Comparison of ENCODE assay signal across 18 cellular contexts in the genomic region with DNA sequence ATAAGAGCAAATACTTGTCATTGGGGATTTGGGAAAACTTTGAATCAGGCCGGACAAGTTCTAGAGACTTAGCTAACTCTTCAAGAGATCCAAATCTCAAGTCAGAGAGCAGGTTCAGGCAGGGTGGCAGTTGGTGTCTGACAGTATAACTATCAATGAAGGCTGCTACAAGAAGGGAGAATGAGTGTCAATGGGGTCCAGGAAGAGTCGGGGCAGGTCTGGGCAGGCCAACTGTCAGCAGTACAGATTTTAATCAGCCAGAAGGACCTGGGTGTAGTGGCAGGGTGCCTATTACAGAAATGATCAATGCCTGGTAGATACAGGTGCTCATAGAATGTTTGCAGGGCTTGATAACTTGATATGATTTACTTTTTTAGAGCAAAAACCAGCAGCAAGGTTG.
DNase-seq lines count a peak whose midpoint lies in the region; ATAC-seq and TF ChIP-seq lines count a peak whose summit lies in the region.
"Had no signal": no experiment of that assay in that cellular context is flagged by ENCODE, and none has a peak within 500 bp of the region (broad histone marks: within the 10 kb centered on the region; RNA-seq: fewer than 3 reads in every experiment).

No MANE protein-coding gene starts in this region.

- no peak overlapping the region for H3K4me2 ChIP-seq in mammary epithelial cell (ENCODE audit: insufficient read depth, low read depth, low read length)
- H3K4me2 ChIP-seq: A549 had no signal

- H3K27ac Mint-ChIP-seq in stimulated activated memory B cell treated with anti-CD40 and anti-IgM and Interleukin-4, amounts not matched to agents 10 μg/mL and 1 μg/mL and 100 μg/mL, for 72 hours, result no peak overlapping the region
- H3K27ac Mint-ChIP-seq in activated CD8-positive, alpha-beta memory T cell treated with anti-CD3 and anti-CD28 coated beads, Interleukin-2, amount 10 ng/mL, durations not matched to agents 7 days and 5 days, result no peak overlapping the region
- H3K27ac Mint-ChIP-seq: CD4-positive, CD25-positive, alpha-beta regulatory T cell; natural killer cell treated with Interleukin-12 subunit alpha and Interleukin-12 subunit beta and Interleukin-15 and Interleukin-18, amount 100 ng/mL, for 72 hours had no signal

- H2AFZ ChIP-seq in mammary epithelial cell (ENCODE audit: low read depth, low read length), result peak overlapping the region; percentile 22

- H3K4me1 ChIP-seq in mammary epithelial cell (ENCODE audit: insufficient read depth, low read length), result no peaks in the 10 kb centered on the region
- H3K4me1 ChIP-seq in breast epithelium, result no peaks in the 10 kb centered on the region
- H3K4me1 ChIP-seq: A549, spleen, upper lobe of right lung had no signal

- no peaks in the 10 kb centered on the region for H3K4me1 Mint-ChIP-seq in stimulated activated memory B cell treated with anti-CD40 and anti-IgM and Interleukin-4, amounts not matched to agents 10 μg/mL and 1 μg/mL and 100 μg/mL, for 72 hours
- H3K4me1 Mint-ChIP-seq in activated CD8-positive, alpha-beta memory T cell treated with anti-CD3 and anti-CD28 coated beads, Interleukin-2, amount 10 ng/mL, durations not matched to agents 7 days and 5 days, result no peaks in the 10 kb centered on the region
- H3K4me1 Mint-ChIP-seq: CD4-positive, CD25-positive, alpha-beta regulatory T cell had no signal

- H3K27me3 Mint-ChIP-seq in stimulated activated memory B cell treated with anti-CD40 and anti-IgM and Interleukin-4, amounts not matched to agents 10 μg/mL and 1 μg/mL and 100 μg/mL, for 72 hours, result no peaks in the 10 kb centered on the region
- H3K27me3 Mint-ChIP-seq in activated CD8-positive, alpha-beta memory T cell treated with anti-CD3 and anti-CD28 coated beads, Interleukin-2, amount 10 ng/mL, durations not matched to agents 7 days and 5 days, result no peaks in the 10 kb centered on the region
- H3K27me3 Mint-ChIP-seq: CD4-positive, CD25-positive, alpha-beta regulatory T cell; natural killer cell treated with Interleukin-12 subunit alpha and Interleukin-12 subunit beta and Interleukin-15 and Interleukin-18, amount 100 ng/mL, for 72 hours had no signal

- no peak overlapping the region for H3K9ac ChIP-seq in mammary epithelial cell (ENCODE audit: insufficient read depth, low read length)

- no TSS peak for BruUV-seq in mammary epithelial cell (replicated peaks; lab: Mats Ljungman, UMichigan)

- CTCF ChIA-PET in mammary epithelial cell (lab: Charles Lee; ENCODE audit: low non-redundant PET), result no interaction called here
- CTCF ChIA-PET in activated CD8-positive, alpha-beta memory T cell treated with anti-CD3 and anti-CD28 coated beads, Interleukin-2, amount 10 ng/mL, durations not matched to agents 7 days and 5 days (lab: Charles Lee), result no interaction called here

- H3K36me3 Mint-ChIP-seq in stimulated activated memory B cell treated with anti-CD40 and anti-IgM and Interleukin-4, amounts not matched to agents 10 μg/mL and 1 μg/mL and 100 μg/mL, for 72 hours, result no peaks in the 10 kb centered on the region
- no peaks in the 10 kb centered on the region for H3K36me3 Mint-ChIP-seq in activated CD8-positive, alpha-beta memory T cell treated with anti-CD3 and anti-CD28 coated beads, Interleukin-2, amount 10 ng/mL, durations not matched to agents 7 days and 5 days
- H3K36me3 Mint-ChIP-seq: CD4-positive, CD25-positive, alpha-beta regulatory T cell; natural killer cell treated with Interleukin-12 subunit alpha and Interleukin-12 subunit beta and Interleukin-15 and Interleukin-18, amount 100 ng/mL, for 72 hours had no signal

- WGBS in mammary epithelial cell (ENCODE audit: low coverage, missing lambda C conversion rate), result 50% methylated on average over 2 of the region's 2 CpGs

- H3K4me3 ChIP-seq in mammary epithelial cell (replicated peaks in 1 of 3; ENCODE audit: insufficient read depth in 1 of 3, low read depth in 2 of 3, low read length in 3 of 3) (no peak overlapping the region), breast epithelium (no peak overlapping the region)
- H3K4me3 ChIP-seq: A549, left ventricle myocardium inferior, spleen, upper lobe of right lung had no signal

- no peaks in the 10 kb centered on the region for H3K79me2 ChIP-seq in mammary epithelial cell (ENCODE audit: insufficient read depth, low read length)

- dilution Hi-C loops in mammary epithelial cell (cut with HindIII; ENCODE audit: low sequenced_read_pairs), result no loop called here

- no peak for TF ChIP-seq POLR2A in breast epithelium (IDR thresholded peaks at IDR 0.05)

- ATAC-seq in HG02798 (IDR thresholded peaks at IDR 0.05; ENCODE audit: poor library complexity, unreplicated experiment), result peak; percentile 79
- peak; percentile 42 for ATAC-seq in stimulated activated memory B cell treated with anti-CD40 and anti-IgM and Interleukin-4, amounts not matched to agents 10 μg/mL and 1 μg/mL and 100 μg/mL, for 72 hours
- ATAC-seq in activated CD8-positive, alpha-beta memory T cell treated with anti-CD3 and anti-CD28 coated beads, Interleukin-2, amount 10 ng/mL, durations not matched to agents 7 days and 5 days, result no peak
- ATAC-seq: A549; natural killer cell treated with Interleukin-12 subunit alpha and Interleukin-12 subunit beta and Interleukin-15 and Interleukin-18, amount 100 ng/mL, for 72 hours; upper lobe of right lung had no signal

- TF ChIP-seq CTCF in mammary epithelial cell (conservative IDR thresholded peaks at IDR 0.05 in 1 of 2, IDR thresholded peaks at IDR 0.05 in 1 of 2; ENCODE audit: extremely low read depth in 1 of 2, insufficient read depth in 1 of 2, low read depth in 1 of 2, low read length in 2 of 2) (no peak), breast epithelium (IDR thresholded peaks at IDR 0.05) (no peak), GM10266 (IDR thresholded peaks at IDR 0.05; ENCODE audit: control insufficient read depth, insufficient read depth, low read depth, missing control alignments) (no peak)

- peaks cover 3% of the 10 kb centered on the region for H3K9me3 Mint-ChIP-seq in stimulated activated memory B cell treated with anti-CD40 and anti-IgM and Interleukin-4, amounts not matched to agents 10 μg/mL and 1 μg/mL and 100 μg/mL, for 72 hours
- peaks cover 3% of the 10 kb centered on the region for H3K9me3 Mint-ChIP-seq in activated CD8-positive, alpha-beta memory T cell treated with anti-CD3 and anti-CD28 coated beads, Interleukin-2, amount 10 ng/mL, durations not matched to agents 7 days and 5 days (ENCODE audit: low read depth)

- in situ Hi-C loops in mammary epithelial cell (cut with MboI; ENCODE audit: low sequenced_read_pairs in 2 of 2), result no loop called here

- H3K9me3 ChIP-seq in mammary epithelial cell (replicated peaks; ENCODE audit: insufficient read depth, low read length) (no peaks in the 10 kb centered on the region), breast epithelium (no peaks in the 10 kb centered on the region)
- H3K9me3 ChIP-seq: A549, left ventricle myocardium inferior, spleen, upper lobe of right lung had no signal

- no peaks in the 10 kb centered on the region for H4K20me1 ChIP-seq in mammary epithelial cell (ENCODE audit: insufficient read depth, low read length)

- intact Hi-C loops in mammary epithelial cell (cut with micrococcal nuclease) (no loop called here), breast epithelium (cut with DNase I; ENCODE audit: low total_unique reads) (no loop called here)

- peak; percentile 5 for DNase-seq in mammary epithelial cell
- no peak for DNase-seq in breast epithelium (ENCODE audit: low spot score in 2 of 2)
- DNase-seq in NCI-H2171 (lab: John Stamatoyannopoulos, UW), result peak; percentile 46
- DNase-seq in activated CD8-positive, alpha-beta memory T cell treated with anti-CD3 and anti-CD28 coated beads, Interleukin-2, amount 10 ng/mL, durations not matched to agents 7 days and 5 days, result no peak
- DNase-seq in AML-193 (lab: John Stamatoyannopoulos, UW), result no peak
- DNase-seq in GM10266 (ENCODE audit: extremely low spot score), result no peak
- DNase-seq: activated CD4-positive, CD25-positive, alpha-beta regulatory T cell; activated gamma-delta T cell treated with Interleukin-2 at 50 U/mL for 16 hours; CD4-positive, CD25-positive, alpha-beta regulatory T cell; left ventricle myocardium inferior; RPMI8226; spleen; stimulated activated naive CD4-positive, alpha-beta T cell treated with Interleukin-2 at 50 U/mL for 16 hours; upper lobe of right lung had no signal

- H3K36me3 ChIP-seq in mammary epithelial cell (ENCODE audit: insufficient read depth, low read length) (no peaks in the 10 kb centered on the region), breast epithelium (no peaks in the 10 kb centered on the region)
- H3K36me3 ChIP-seq: left ventricle myocardium inferior, spleen, upper lobe of right lung had no signal

- H3K27me3 ChIP-seq in mammary epithelial cell (ENCODE audit: insufficient read depth, low read length), result no peaks in the 10 kb centered on the region
- no peaks in the 10 kb centered on the region for H3K27me3 ChIP-seq in breast epithelium
- H3K27me3 ChIP-seq: spleen, upper lobe of right lung had no signal

- H3K27ac ChIP-seq in mammary epithelial cell (ENCODE audit: insufficient read depth, low read depth, low read length) (no peak overlapping the region), breast epithelium (no peak overlapping the region)
- H3K27ac ChIP-seq: A549, left ventricle myocardium inferior, spleen, upper lobe of right lung had no signal

- H3K4me3 Mint-ChIP-seq in stimulated activated memory B cell treated with anti-CD40 and anti-IgM and Interleukin-4, amounts not matched to agents 10 μg/mL and 1 μg/mL and 100 μg/mL, for 72 hours, result no peak overlapping the region
- no peak overlapping the region for H3K4me3 Mint-ChIP-seq in activated CD8-positive, alpha-beta memory T cell treated with anti-CD3 and anti-CD28 coated beads, Interleukin-2, amount 10 ng/mL, durations not matched to agents 7 days and 5 days
- H3K4me3 Mint-ChIP-seq: CD4-positive, CD25-positive, alpha-beta regulatory T cell; natural killer cell treated with Interleukin-12 subunit alpha and Interleukin-12 subunit beta and Interleukin-15 and Interleukin-18, amount 100 ng/mL, for 72 hours had no signal

Comparison
In these comparisons a context has a peak if more than half of its experiments do, and no peak if none do; other contexts are left out.
1. DNase-seq: peak in mammary epithelial cell (single experiment) and NCI-H2171 (single experiment); none in breast epithelium (0 of 2), activated CD8-positive, alpha-beta memory T cell treated with anti-CD3 and anti-CD28 coated beads, Interleukin-2, amount 10 ng/mL, durations not matched to agents 7 days and 5 days (single experiment), AML-193 (0 of 2) and GM10266 (single experiment).